8 cellular contexts compared by ENCODE assay signal in the genomic region with DNA sequence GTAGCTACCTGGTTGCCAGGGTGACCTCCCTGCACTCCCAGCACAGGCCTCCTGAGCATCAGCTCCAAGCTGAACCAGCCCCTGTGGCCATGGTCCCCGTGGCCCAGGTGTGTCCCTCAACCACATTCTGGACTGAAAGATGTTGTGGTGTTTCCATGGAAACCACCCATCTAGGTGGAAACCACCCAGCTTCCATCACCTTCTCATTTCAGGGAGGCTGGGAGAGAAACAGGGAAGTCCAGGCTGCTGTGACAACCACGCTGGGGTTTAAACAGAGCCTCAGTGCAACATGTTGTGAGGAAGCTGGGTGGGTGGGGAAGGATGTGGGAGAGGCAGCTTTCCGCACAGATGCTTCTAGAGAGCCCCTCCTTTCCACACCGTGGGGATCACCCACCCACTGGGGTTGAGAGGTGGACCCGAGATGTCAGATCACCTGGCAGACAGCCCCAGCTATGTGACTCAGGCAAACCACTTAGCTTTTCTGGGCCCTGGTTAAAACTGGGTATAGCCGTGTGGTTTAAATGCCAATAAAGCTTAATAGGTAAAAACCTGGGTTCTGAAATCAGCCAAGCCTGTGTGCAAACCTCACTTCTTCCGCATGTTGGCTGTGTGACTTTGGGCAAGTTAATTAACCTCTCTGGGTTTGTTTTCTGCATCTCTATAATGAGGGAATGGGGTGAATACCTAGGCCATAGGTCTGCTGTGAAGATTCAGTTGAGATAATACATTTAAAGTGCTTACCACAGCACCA. TPM values are rescaled to one million over a fixed set of nuclear protein-coding genes. Genes with fewer than 3 reads are reported as not detected.
DNase-seq lines count a peak whose midpoint lies in the region; ATAC-seq, FAIRE-seq and TF ChIP-seq lines count a peak whose summit lies in the region.

No MANE protein-coding gene starts in this region.

- H3K9me3 ChIP-seq in neuronal stem cell (replicated peaks in 1 of 2; ENCODE audit: control insufficient read depth in 2 of 2, insufficient read depth in 1 of 2, low read depth in 1 of 2, low read length in 2 of 2) = no peaks in the 10 kb centered on the region
- no peaks in the 10 kb centered on the region for H3K9me3 ChIP-seq in tibial nerve

- H4K8ac ChIP-seq in neuronal stem cell (ENCODE audit: low read depth, low read length) = no peak overlapping the region

- H3K4me3 ChIP-seq in neuronal stem cell (ENCODE audit: low read length in 2 of 2) = no peak overlapping the region
- no peak overlapping the region for H3K4me3 ChIP-seq in tibial nerve

- no peak overlapping the region for H2BK5ac ChIP-seq in neuronal stem cell (ENCODE audit: low read length)

- no peak overlapping the region for H3K23ac ChIP-seq in neuronal stem cell (ENCODE audit: low read depth, low read length, poor library complexity)

- peak; percentile 75 for DNase-seq in activated CD8-positive, alpha-beta memory T cell treated with anti-CD3 and anti-CD28 coated beads, Interleukin-2, amount 50 U/mL, for 48 hours
- DNase-seq in neuronal stem cell (ENCODE audit: low spot score) = no peak
- no peak for DNase-seq in AG08396 (ENCODE audit: low spot score)
- no peak for DNase-seq in H54 (ENCODE audit: insufficient read length, low spot score)
- DNase-seq in tibial nerve (ENCODE audit: low spot score in 2 of 2) = no peak
- DNase-seq in NCI-H446 treated with DMSO at 0.1 percent for 48 hours (lab: John Stamatoyannopoulos, UW) = no peak

- TF ChIP-seq POLR2A in H54 (IDR thresholded peaks at IDR 0.05; ENCODE audit: low read depth, low read length) = no peak
- no peak for TF ChIP-seq POLR2A in tibial nerve (IDR thresholded peaks at IDR 0.05)

- H2BK15ac ChIP-seq in neuronal stem cell (ENCODE audit: low read length) = no peak overlapping the region

- no peak overlapping the region for H4K91ac ChIP-seq in neuronal stem cell (ENCODE audit: low read depth, low read length, poor library complexity)

- H3K18ac ChIP-seq in neuronal stem cell (ENCODE audit: low read length) = peak overlapping the region; percentile 15

- ATAC-seq in GM19372 (IDR thresholded peaks at IDR 0.05; ENCODE audit: low read depth, unreplicated experiment) = peak; percentile 40
- peak; percentile 37 for ATAC-seq in HG03139 (IDR thresholded peaks at IDR 0.05; ENCODE audit: unreplicated experiment)

- no peak overlapping the region for H2BK120ac ChIP-seq in neuronal stem cell (ENCODE audit: low read depth, low read length)

- H3K79me1 ChIP-seq in neuronal stem cell (ENCODE audit: low read depth, low read length) = no peaks in the 10 kb centered on the region

- H3K36me3 ChIP-seq in neuronal stem cell (replicated peaks in 1 of 2; ENCODE audit: control insufficient read depth in 2 of 2, insufficient read depth in 2 of 2, low read length in 2 of 2) (peaks cover 0 to 7% of the 10 kb centered on the region in 2 donors), tibial nerve (peaks cover 0 to 38% (median 0%) of the 10 kb centered on the region in 3 donors)

- no peak for TF ChIP-seq EP300 in tibial nerve (IDR thresholded peaks at IDR 0.05)

- no peak overlapping the region for H3K4ac ChIP-seq in neuronal stem cell (ENCODE audit: low read length)

- H3K9ac ChIP-seq in neuronal stem cell (ENCODE audit: low read depth, low read length, poor library complexity) = no peak overlapping the region

- H2BK12ac ChIP-seq in neuronal stem cell (ENCODE audit: low read length) = no peak overlapping the region

- no peak overlapping the region for H2AFZ ChIP-seq in neuronal stem cell (ENCODE audit: low read length)

- no CpG with 5 or more reads among the region's 7 CpGs for WGBS in neuronal stem cell (ENCODE audit: extremely low coverage in 2 of 2, insufficient read length in 2 of 2, insufficient replicate concordance in 1 of 2), 2 donors
- 50 to 72% methylated on average over 6 to 7 of the region's 7 CpGs for WGBS in tibial nerve, 2 donors

- FAIRE-seq in H54 (lab: Jason Lieb, UNC) = no peak

- H3K4me1 ChIP-seq in neuronal stem cell (ENCODE audit: control insufficient read depth in 2 of 2, insufficient read depth in 1 of 2, low read depth in 1 of 2, low read length in 2 of 2) = peaks cover 0 to 3% of the 10 kb centered on the region in 2 donors
- H3K4me1 ChIP-seq in tibial nerve = peaks cover 0 to 21% (median 6%) of the 10 kb centered on the region in 4 donors

- H3K4me2 ChIP-seq in neuronal stem cell (ENCODE audit: insufficient read depth, low read length, poor library complexity, severe bottlenecking) = no peak overlapping the region

- no peak overlapping the region for H3K27ac ChIP-seq in neuronal stem cell (replicated peaks; ENCODE audit: low read length)
- peak overlapping the region in 2 of 4 donors; percentile 18 to 45 for H3K27ac ChIP-seq in tibial nerve

- H3K14ac ChIP-seq in neuronal stem cell (ENCODE audit: low read length) = no peak overlapping the region

- TF ChIP-seq CTCF in tibial nerve (IDR thresholded peaks at IDR 0.05) = no peak

- H2AK5ac ChIP-seq in neuronal stem cell (ENCODE audit: low read depth, low read length) = peak overlapping the region; percentile 47

- H3K27me3 ChIP-seq in neuronal stem cell (ENCODE audit: control insufficient read depth in 3 of 3, insufficient read depth in 3 of 3, low read depth in 1 of 3, low read length in 3 of 3) (peaks cover 0 to 9% (median 0%) of the 10 kb centered on the region in 3 experiments), tibial nerve (no peaks in the 10 kb centered on the region)

RNA-seq across cellular contexts. Expression of gene CD82, which starts 46.4 kb away (rescaled TPM):
- polyA plus RNA-seq in neuronal stem cell (2013, experiment 1 of 2) = 51.9 TPM
- polyA plus RNA-seq in neuronal stem cell (2013, experiment 2 of 2) = 51.1 TPM
- total RNA-seq in tibial nerve = 10 to 100 TPM; 27.9 to 49.4 (median 43.4) TPM
